ENCODE assay signal across 22 cellular contexts in the genomic region with DNA sequence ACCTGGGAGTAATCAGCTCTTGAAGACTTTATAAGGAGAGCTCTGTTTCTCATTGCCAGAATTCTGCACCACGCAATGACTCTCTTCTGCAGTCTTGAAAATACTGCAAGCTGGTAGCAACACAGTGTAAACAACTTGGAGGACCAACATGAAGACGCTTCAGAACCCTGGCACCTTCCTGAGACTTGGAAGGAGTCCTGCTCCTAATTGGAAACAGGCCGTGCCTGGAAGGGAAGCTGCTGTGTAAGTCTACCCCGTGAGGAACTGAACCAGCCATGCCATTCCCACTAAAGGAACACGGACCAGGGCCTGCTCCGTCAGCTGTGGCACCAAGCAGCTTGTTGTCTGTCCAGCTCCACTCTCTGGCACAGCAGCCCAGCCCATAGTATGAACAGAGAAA.
"Had no signal": no experiment of that assay in that cellular context is flagged by ENCODE, and none has a peak within 500 bp of the region (broad histone marks: within the 10 kb centered on the region; RNA-seq: fewer than 3 reads in every experiment).

No MANE protein-coding gene starts in this region.

- DNase-seq: activated B cell treated with CpG ODN at 0.5 μM for 24 hours; activated CD4-positive, alpha-beta memory T cell treated with anti-CD3 and anti-CD28 coated beads for 36 hours; activated CD4-positive, alpha-beta T cell treated with anti-CD3 and anti-CD28 coated beads for 1 hour; activated CD4-positive, alpha-beta T cell treated with anti-CD3 and anti-CD28 coated beads, Interleukin-2, amount 10 ng/mL, durations not matched to agents 24 days and 14 days; activated CD8-positive, alpha-beta memory T cell treated with anti-CD3 and anti-CD28 coated beads for 24 hours; activated effector memory CD4-positive, alpha-beta T cell treated with anti-CD3 and anti-CD28 coated beads, Interleukin-2, amount 50 U/mL, for 16 hours; activated naive CD4-positive, alpha-beta T cell treated with Interleukin-2 at 50 U/mL for 16 hours; activated naive CD8-positive, alpha-beta T cell treated with anti-CD3 and anti-CD28 coated beads, Interleukin-2, amount 50 U/mL, for 24 hours; activated T-cell treated with anti-CD3 and anti-CD28 coated beads, Interleukin-2, amount 50 U/mL, for 4 hours; amygdala; Karpas-422; NCI-H1105 treated with DMSO at 0.1 percent for 48 hours; NCI-H146; NCI-H187 treated with DMSO at 0.1 percent for 48 hours; NCI-H2081 treated with DMSO at 0.1 percent for 48 hours; NCI-H446; NCI-H524; PC-3; SHP77 treated with DMSO at 0.1 percent for 48 hours; T-helper 17 cell; T-helper 9 cell had no signal

- ATAC-seq: activated naive CD4-positive, alpha-beta T cell treated with anti-CD3 and anti-CD28 coated beads, Interleukin-2, amount 50 U/mL, for 72 hours; activated naive CD8-positive, alpha-beta T cell treated with anti-CD3 and anti-CD28 coated beads, Interleukin-2, amount 50 U/mL, for 24 hours; activated T-cell treated with anti-CD3 and anti-CD28 coated beads, Interleukin-2, amount 50 U/mL, for 4 hours; PC-3; T-helper 17 cell had no signal
